ENCODE assay signal across 19 cellular contexts in the genomic region with DNA sequence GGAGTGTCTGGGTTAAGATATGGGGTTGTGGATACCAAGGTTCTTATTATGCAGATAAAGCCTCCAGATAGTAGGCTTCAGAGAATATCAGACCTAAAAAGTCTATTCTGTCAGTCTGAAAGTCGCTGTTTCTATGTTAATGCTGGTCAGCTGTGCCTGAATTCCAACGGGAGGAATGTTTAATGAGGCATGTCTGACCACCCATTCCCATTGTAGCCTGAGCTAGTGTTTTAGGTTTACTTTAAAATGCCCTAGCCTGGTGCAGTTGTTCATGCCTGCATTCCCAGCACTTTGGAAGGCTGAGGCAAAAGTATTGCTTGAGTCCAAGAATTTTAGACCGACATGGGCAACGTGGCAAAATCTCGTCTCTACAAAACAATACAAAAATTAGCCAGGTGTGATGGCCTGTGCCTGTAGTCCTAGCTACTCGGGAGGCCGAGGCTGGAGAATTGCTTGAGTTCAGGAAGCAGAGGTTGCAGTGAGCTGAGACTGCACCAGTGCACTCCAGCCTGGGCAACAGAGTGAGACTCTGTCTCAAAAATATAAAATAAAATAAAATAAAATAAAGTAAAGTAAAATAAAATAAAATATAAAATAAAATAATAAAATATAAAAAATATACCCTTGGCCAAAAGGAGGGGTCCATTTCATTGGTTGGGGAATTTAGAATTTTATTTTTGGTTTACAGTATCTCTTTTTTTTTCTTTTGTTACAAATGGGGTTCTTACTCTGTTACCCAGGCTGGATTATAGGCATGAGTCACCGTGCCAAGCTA. TPM values are rescaled to one million over a fixed set of nuclear protein-coding genes. Genes with fewer than 3 reads are reported as not detected.
A peak's percentile ranks its signal among the peaks of the same experiment; 100 is the strongest.
DNase-seq lines count a peak whose midpoint lies in the region; ATAC-seq and TF ChIP-seq lines count a peak whose summit lies in the region.
"Had no signal": no experiment of that assay in that cellular context is flagged by ENCODE, and none has a peak within 500 bp of the region (broad histone marks: within the 10 kb centered on the region; RNA-seq: fewer than 3 reads in every experiment).

No MANE protein-coding gene starts in this region.

- no peak overlapping the region for H3K9ac ChIP-seq in colonic mucosa (ENCODE audit: low read depth in 2 of 2, low read length in 2 of 2)

- 81% methylated on average over 8 of the region's 8 CpGs for WGBS in esophagus muscularis mucosa
- 92% methylated on average over 8 of the region's 8 CpGs for WGBS in upper lobe of left lung, 2 donors

- no peaks in the 10 kb centered on the region for H3K4me1 Mint-ChIP-seq in activated T-helper 2 cell treated with anti-CD3 and anti-CD28 coated beads, Interferon-gamma antibody, Interleukin-2, Interleukin-4, amounts not matched to agents 10 μg/mL and 5 μg/mL and 100 μg/mL, durations not matched to agents 14 hours and 24 hours and 36 hours (ENCODE audit: low read depth)

- no peak overlapping the region for H3K27ac Mint-ChIP-seq in activated T-helper 2 cell treated with anti-CD3 and anti-CD28 coated beads, Interferon-gamma antibody, Interleukin-2, Interleukin-4, amounts not matched to agents 10 μg/mL and 5 μg/mL and 100 μg/mL, durations not matched to agents 14 hours and 24 hours and 36 hours
- H3K27ac Mint-ChIP-seq: CD14-positive monocyte; CD8-positive, alpha-beta T cell; HFFc6 had no signal

- TF ChIP-seq EP300 in Ishikawa (IDR thresholded peaks at IDR 0.05; ENCODE audit: borderline replicate concordance) (no peak), esophagus muscularis mucosa (IDR thresholded peaks at IDR 0.05) (no peak), upper lobe of left lung (IDR thresholded peaks at IDR 0.05) (no peak)

- H3K4me3 ChIP-seq in esophagus muscularis mucosa, result no peak overlapping the region
- H3K4me3 ChIP-seq in upper lobe of left lung, result no peak overlapping the region
- no peak overlapping the region for H3K4me3 ChIP-seq in colonic mucosa

- H3K36me3 Mint-ChIP-seq in activated T-helper 2 cell treated with anti-CD3 and anti-CD28 coated beads, Interferon-gamma antibody, Interleukin-2, Interleukin-4, amounts not matched to agents 10 μg/mL and 5 μg/mL and 100 μg/mL, durations not matched to agents 14 hours and 24 hours and 36 hours (ENCODE audit: low read depth), result peaks cover 30% of the 10 kb centered on the region

- TF ChIP-seq RAD21 in Ishikawa (IDR thresholded peaks at IDR 0.05; ENCODE audit: low read depth), result no peak

- H3K27ac ChIP-seq in esophagus muscularis mucosa (replicated peaks in 1 of 4) (no peak overlapping the region), upper lobe of left lung (no peak overlapping the region), colonic mucosa (no peak overlapping the region)
- H3K27ac ChIP-seq: 22Rv1 had no signal

- H3K9me3 ChIP-seq in esophagus muscularis mucosa, result peaks cover 0 to 7% (median 2%) of the 10 kb centered on the region in 4 donors
- peaks cover 0 to 7% (median 4%) of the 10 kb centered on the region in 4 donors for H3K9me3 ChIP-seq in upper lobe of left lung
- no peaks in the 10 kb centered on the region for H3K9me3 ChIP-seq in colonic mucosa

- H3K27me3 ChIP-seq in esophagus muscularis mucosa, result no peaks in the 10 kb centered on the region
- H3K27me3 ChIP-seq in upper lobe of left lung, result no peaks in the 10 kb centered on the region
- H3K27me3 ChIP-seq in colonic mucosa, result no peaks in the 10 kb centered on the region

- TF ChIP-seq POLR2A in esophagus muscularis mucosa (IDR thresholded peaks at IDR 0.05; ENCODE audit: low read depth), result no peak
- no peak for TF ChIP-seq POLR2A in upper lobe of left lung (IDR thresholded peaks at IDR 0.05)

- no peaks in the 10 kb centered on the region for H3K36me3 ChIP-seq in esophagus muscularis mucosa
- H3K36me3 ChIP-seq in upper lobe of left lung, result no peaks in the 10 kb centered on the region
- H3K36me3 ChIP-seq in colonic mucosa, result no peaks in the 10 kb centered on the region

- TF ChIP-seq CTCF in esophagus muscularis mucosa (IDR thresholded peaks at IDR 0.05) (no peak), upper lobe of left lung (IDR thresholded peaks at IDR 0.05) (no peak), colonic mucosa (IDR thresholded peaks at IDR 0.05) (no peak)

- H3K9me3 Mint-ChIP-seq in activated T-helper 2 cell treated with anti-CD3 and anti-CD28 coated beads, Interferon-gamma antibody, Interleukin-2, Interleukin-4, amounts not matched to agents 10 μg/mL and 5 μg/mL and 100 μg/mL, durations not matched to agents 14 hours and 24 hours and 36 hours, result peaks cover 49% of the 10 kb centered on the region

- H3K4me1 ChIP-seq in esophagus muscularis mucosa (no peaks in the 10 kb centered on the region), upper lobe of left lung (no peaks in the 10 kb centered on the region), colonic mucosa (no peaks in the 10 kb centered on the region)

- no peak for ATAC-seq in upper lobe of left lung (ENCODE audit: low FRiP score in 2 of 2)
- ATAC-seq: CD8-positive, alpha-beta T cell; HepG2 had no signal

- intact Hi-C loops in esophagus muscularis mucosa (cut with DNase I) (loop anchor here (10.0 kb wide), 1 partner anchor 75 kb away; no protein-coding TSS in a partner anchor), colonic mucosa (cut with DNase I) (no loop called here)
- intact Hi-C loops in activated T-helper 2 cell treated with anti-CD3 and anti-CD28 coated beads, Interferon-gamma antibody, Interleukin-2, Interleukin-4, amounts not matched to agents 10 μg/mL and 5 μg/mL and 100 μg/mL, durations not matched to agents 14 hours and 24 hours and 36 hours (cut with micrococcal nuclease), result no loop called here

- no peaks in the 10 kb centered on the region for H3K27me3 Mint-ChIP-seq in activated T-helper 2 cell treated with anti-CD3 and anti-CD28 coated beads, Interferon-gamma antibody, Interleukin-2, Interleukin-4, amounts not matched to agents 10 μg/mL and 5 μg/mL and 100 μg/mL, durations not matched to agents 14 hours and 24 hours and 36 hours (ENCODE audit: low read depth)

- no peak overlapping the region for H3K4me3 Mint-ChIP-seq in activated T-helper 2 cell treated with anti-CD3 and anti-CD28 coated beads, Interferon-gamma antibody, Interleukin-2, Interleukin-4, amounts not matched to agents 10 μg/mL and 5 μg/mL and 100 μg/mL, durations not matched to agents 14 hours and 24 hours and 36 hours (ENCODE audit: low read depth)
- H3K4me3 Mint-ChIP-seq: CD14-positive monocyte; CD8-positive, alpha-beta T cell; HFFc6 had no signal

- DNase-seq in esophagus muscularis mucosa (ENCODE audit: extremely low spot score), result peak; percentile 26
- DNase-seq in kidney tubule cell (ENCODE audit: low spot score), result peak; percentile 34
- peak; percentile 79 for DNase-seq in renal cortical epithelial cell (ENCODE audit: low read depth)
- DNase-seq in activated T-helper 2 cell treated with anti-CD3 and anti-CD28 coated beads, Interferon-gamma antibody, Interleukin-2, Interleukin-4, amounts not matched to agents 10 μg/mL and 5 μg/mL and 100 μg/mL, durations not matched to agents 14 hours and 24 hours and 36 hours (ENCODE audit: low spot score), result no peak
- no peak for DNase-seq in upper lobe of left lung
- no peak for DNase-seq in colonic mucosa
- DNase-seq: CD8-positive, alpha-beta T cell; COR-L47; DMS153; DND-41; GDM1; HCEC 1CT; HFFc6 had no signal

TF ChIP-seq in Ishikawa, 13 proteins besides CTCF, POLR2A, EP300 and RAD21:
- TF ChIP-seq MAX (IDR thresholded peaks at IDR 0.05), result no peak
- peak; percentile 43; the same call in 1 of the 2 replicates for TF ChIP-seq TEAD4 (IDR thresholded peaks at IDR 0.05)
- no peak for TF ChIP-seq REST (IDR thresholded peaks at IDR 0.05; ENCODE audit: low read depth)
- TF ChIP-seq FOXM1 (IDR thresholded peaks at IDR 0.05; ENCODE audit: borderline replicate concordance, low read depth), result no peak
- TF ChIP-seq CEBPB (IDR thresholded peaks at IDR 0.05), result no peak
- TF ChIP-seq TAF1 (IDR thresholded peaks at IDR 0.05; ENCODE audit: low read depth), result no peak
- no peak for TF ChIP-seq YY1 (IDR thresholded peaks at IDR 0.05; ENCODE audit: low read depth)

RNA-seq across cellular contexts. Expression of gene SOX30, which starts 7.8 kb away (rescaled TPM):
- total RNA-seq in esophagus muscularis mucosa (under 1 TPM in 2 of 4 donors, not detected in 2; 0.17 to 0.34 TPM), renal cortical epithelial cell (0.05 and 0.17 TPM in 2 replicates), upper lobe of left lung (under 1 TPM in 1 of 6 donors, not detected in 5; 0.17 TPM), colonic mucosa (under 1 TPM; 0.08 to 0.42 TPM)
- total RNA-seq in activated T-helper 2 cell treated with anti-CD3 and anti-CD28 coated beads, Interferon-gamma antibody, Interleukin-2, Interleukin-4, amounts not matched to agents 10 μg/mL and 5 μg/mL and 100 μg/mL, durations not matched to agents 14 hours and 24 hours and 36 hours, result 0.11 TPM in 2 replicates
- total RNA-seq: A673; CD8-positive, alpha-beta T cell; H4; HepG2 had no signal

RNA-seq across cellular contexts. Expression of gene C5orf52, which starts 11.3 kb away (rescaled TPM):
- not detected for total RNA-seq in esophagus muscularis mucosa
- total RNA-seq in renal cortical epithelial cell, result not detected in 2 replicates
- total RNA-seq in activated T-helper 2 cell treated with anti-CD3 and anti-CD28 coated beads, Interferon-gamma antibody, Interleukin-2, Interleukin-4, amounts not matched to agents 10 μg/mL and 5 μg/mL and 100 μg/mL, durations not matched to agents 14 hours and 24 hours and 36 hours, result 0.30 TPM in 1 of 2 replicates, not detected in the other
- total RNA-seq in upper lobe of left lung, result not detected
- 1 to 10 TPM; 5.5 to 5.7 TPM for total RNA-seq in colonic mucosa
- total RNA-seq: A673; CD8-positive, alpha-beta T cell; H4; HepG2; HFFc6 had no signal

Comparison
In these comparisons a context has a peak if more than half of its experiments do, and no peak if none do; other contexts are left out.
1. DNase-seq: peak in esophagus muscularis mucosa (single experiment), kidney tubule cell (single experiment) and renal cortical epithelial cell (single experiment); none in activated T-helper 2 cell treated with anti-CD3 and anti-CD28 coated beads, Interferon-gamma antibody, Interleukin-2, Interleukin-4, amounts not matched to agents 10 μg/mL and 5 μg/mL and 100 μg/mL, durations not matched to agents 14 hours and 24 hours and 36 hours (single experiment), upper lobe of left lung (0 of 2) and colonic mucosa (single experiment).